In genomic region chr4:88158360-88159136, GRCh38 we compare ENCODE assay signal across 1 cellular context.
A peak's percentile ranks its signal among the peaks of the same experiment; 100 is the strongest.
TF ChIP-seq lines count a peak whose summit lies in the region.

Gene ABCG2, minus strand, starts transcription at chr4:88158639. Its CDS starts 18,644 bp downstream, at chr4:88139995.

TF ChIP-seq in HepG2, 621 proteins besides CTCF, POLR2A, EP300 and RAD21 (continued from another document and continues in another):
- TF ChIP-seq ZBED4 (CRISPR knock-in tag; IDR thresholded peaks at IDR 0.05; ENCODE audit: borderline replicate concordance) (no peak), ELF1 (CRISPR knock-in tag; IDR thresholded peaks at IDR 0.05) (no peak), SRSF9 (IDR thresholded peaks at IDR 0.05; ENCODE audit: borderline replicate concordance, insufficient read depth, low read depth, low read length, poor library complexity, severe bottlenecking) (no peak), ZNF747 (CRISPR knock-in tag; IDR thresholded peaks at IDR 0.05; ENCODE audit: borderline replicate concordance) (no peak), ZFY (CRISPR knock-in tag; IDR thresholded peaks at IDR 0.05) (peak; percentile 39; the same call in 1 of the 2 replicates), ZNF670 (CRISPR knock-in tag; IDR thresholded peaks at IDR 0.05; ENCODE audit: borderline replicate concordance) (peak; percentile 66; the same call in 1 of the 2 replicates), ZNF468 (CRISPR knock-in tag; IDR thresholded peaks at IDR 0.05) (no peak), ZNF33A (CRISPR knock-in tag; IDR thresholded peaks at IDR 0.05; ENCODE audit: borderline replicate concordance) (no peak), ZNF276 (CRISPR knock-in tag; IDR thresholded peaks at IDR 0.05; ENCODE audit: low read depth) (0 out of 2 replicates have a peak, but pooled peaks have one; percentile 25), ZNF724P (CRISPR knock-in tag; IDR thresholded peaks at IDR 0.05; ENCODE audit: borderline replicate concordance) (peak; percentile 62; the same call in 1 of the 2 replicates), ZNF556 (CRISPR knock-in tag; IDR thresholded peaks at IDR 0.05; ENCODE audit: borderline replicate concordance) (0 out of 2 replicates have a peak, but pooled peaks have one; percentile 71), ZNF143 (CRISPR knock-in tag; IDR thresholded peaks at IDR 0.05) (no peak), ZNF775 (CRISPR knock-in tag; IDR thresholded peaks at IDR 0.05; ENCODE audit: borderline replicate concordance) (no peak; the same call in 1 of the 2 replicates), DDIT3 (CRISPR knock-in tag; IDR thresholded peaks at IDR 0.05) (no peak), ZNF790 (CRISPR knock-in tag; IDR thresholded peaks at IDR 0.05; ENCODE audit: borderline replicate concordance) (no peak; the same call in 1 of the 2 replicates), MLXIP (CRISPR knock-in tag; IDR thresholded peaks at IDR 0.05; ENCODE audit: borderline replicate concordance) (no peak), THAP7 (CRISPR knock-in tag; IDR thresholded peaks at IDR 0.05) (no peak), KDM4B (CRISPR knock-in tag; IDR thresholded peaks at IDR 0.05) (0 out of 2 replicates have a peak, but pooled peaks have one; percentile 34), SRSF4 (IDR thresholded peaks at IDR 0.05; ENCODE audit: low read depth, low read length, poor library complexity, severe bottlenecking) (no peak), MIER2 (CRISPR knock-in tag; IDR thresholded peaks at IDR 0.05) (peak; percentile 23; the same call in 1 of the 2 replicates), ZFP36L1 (CRISPR knock-in tag; IDR thresholded peaks at IDR 0.05) (no peak), GLI4 (CRISPR knock-in tag; IDR thresholded peaks at IDR 0.05; ENCODE audit: borderline replicate concordance) (peak; percentile 64; the same call in 1 of the 2 replicates), IKZF1 (IDR thresholded peaks at IDR 0.05) (no peak), IRF2 (CRISPR knock-in tag; IDR thresholded peaks at IDR 0.05) (no peak), ZNF547 (CRISPR knock-in tag; IDR thresholded peaks at IDR 0.05) (peak; percentile 72; the same call in 1 of the 2 replicates), MTF1 (CRISPR knock-in tag; IDR thresholded peaks at IDR 0.05) (no peak), SOX13 (IDR thresholded peaks at IDR 0.05) (no peak), SOX13 (CRISPR knock-in tag; conservative IDR thresholded peaks at IDR 0.05 in 1 of 2, IDR thresholded peaks at IDR 0.05 in 1 of 2) (peak in 1 of 2 experiments; percentile 25; a peak in 1 of 4 replicates), SAFB2 (CRISPR knock-in tag; IDR thresholded peaks at IDR 0.05; ENCODE audit: borderline replicate concordance, low read depth) (peak; percentile 73), ZNF577 (CRISPR knock-in tag; IDR thresholded peaks at IDR 0.05; ENCODE audit: borderline replicate concordance, low read depth) (no peak), ZKSCAN1 (IDR thresholded peaks at IDR 0.05; ENCODE audit: low read length) (no peak), ATRX (CRISPR knock-in tag; IDR thresholded peaks at IDR 0.05; ENCODE audit: borderline replicate concordance) (no peak), HOXA9 (CRISPR knock-in tag; IDR thresholded peaks at IDR 0.05; ENCODE audit: borderline replicate concordance) (no peak), XRCC5 (optimal IDR thresholded peaks at IDR 0.05; ENCODE audit: low read length) (peak; percentile 47), ZNF891 (CRISPR knock-in tag; IDR thresholded peaks at IDR 0.05) (0 out of 2 replicates have a peak, but pooled peaks have one; percentile 79), ZNF704 (CRISPR knock-in tag; IDR thresholded peaks at IDR 0.05; ENCODE audit: borderline replicate concordance) (0 out of 2 replicates have a peak, but pooled peaks have one; percentile 59), SKI (IDR thresholded peaks at IDR 0.05; ENCODE audit: partially characterized antibody) (no peak), ZFP62 (CRISPR knock-in tag; IDR thresholded peaks at IDR 0.05) (no peak), ZNF142 (CRISPR knock-in tag; IDR thresholded peaks at IDR 0.05) (no peak; the same call in none of the 2 replicates), ZNF570 (CRISPR knock-in tag; IDR thresholded peaks at IDR 0.05; ENCODE audit: borderline replicate concordance) (no peak), ATF2 (CRISPR knock-in tag; IDR thresholded peaks at IDR 0.05) (no peak), CEBPG (CRISPR knock-in tag; IDR thresholded peaks at IDR 0.05) (no peak), ZNF234 (CRISPR knock-in tag; conservative IDR thresholded peaks at IDR 0.05) (no peak; the same call in 1 of the 2 replicates), NFATC3 (CRISPR knock-in tag; IDR thresholded peaks at IDR 0.05) (no peak)
